ENCODE assay signal across 9 cellular contexts in genomic region chr19:12647490-12648071, GRCh38. TPM values are rescaled to one million over a fixed set of nuclear protein-coding genes. Genes with fewer than 3 reads are reported as not detected.
A peak's percentile ranks its signal among the peaks of the same experiment; 100 is the strongest.
DNase-seq lines count a peak whose midpoint lies in the region; ATAC-seq and TF ChIP-seq lines count a peak whose summit lies in the region.
"Had no signal": no experiment of that assay in that cellular context is flagged by ENCODE, and none has a peak within 500 bp of the region (broad histone marks: within the 10 kb centered on the region; RNA-seq: fewer than 3 reads in every experiment).

No MANE protein-coding gene starts in this region.

- DNase-seq in NCI-H748 (lab: John Stamatoyannopoulos, UW; ENCODE audit: unreplicated experiment) (peak; percentile 76), erythroblast (lab: John Stamatoyannopoulos, UW) (peak; percentile 72 to 80), neuronal stem cell (ENCODE audit: low spot score) (no peak), occipital lobe (lab: John Stamatoyannopoulos, UW) (no peak), NCI-H1930 (lab: John Stamatoyannopoulos, UW) (no peak), NCI-H345 treated with DMSO at 0.1 percent for 48 hours (lab: John Stamatoyannopoulos, UW; ENCODE audit: unreplicated experiment) (no peak)

- no peak overlapping the region for H3K4me3 ChIP-seq in neuronal stem cell (ENCODE audit: low read length in 2 of 2)

- no peak overlapping the region for H2BK120ac ChIP-seq in neuronal stem cell (ENCODE audit: low read depth, low read length)

- H4K8ac ChIP-seq in neuronal stem cell (ENCODE audit: low read depth, low read length): no peak overlapping the region

- no peak overlapping the region for H3K14ac ChIP-seq in neuronal stem cell (ENCODE audit: low read length)

- H3K23ac ChIP-seq in neuronal stem cell (ENCODE audit: low read depth, low read length, poor library complexity): peak overlapping the region; percentile 6

- no peak overlapping the region for H4K91ac ChIP-seq in neuronal stem cell (ENCODE audit: low read depth, low read length, poor library complexity)

- no CpG with 5 or more reads among the region's 31 CpGs for WGBS in neuronal stem cell (ENCODE audit: extremely low coverage in 2 of 2, insufficient read length in 2 of 2, insufficient replicate concordance in 1 of 2), 2 donors

- no peak overlapping the region for H2BK15ac ChIP-seq in neuronal stem cell (ENCODE audit: low read length)

- peak overlapping the region; percentile 25 for H2AK5ac ChIP-seq in neuronal stem cell (ENCODE audit: low read depth, low read length)

- no peak overlapping the region for H3K4me2 ChIP-seq in neuronal stem cell (ENCODE audit: insufficient read depth, low read length, poor library complexity, severe bottlenecking)

- H3K27ac ChIP-seq in neuronal stem cell (replicated peaks; ENCODE audit: low read length): no peak overlapping the region
- H3K27ac ChIP-seq: HL-60 had no signal

- peak overlapping the region; percentile 60 for H2BK5ac ChIP-seq in neuronal stem cell (ENCODE audit: low read length)

- H3K27me3 ChIP-seq in neuronal stem cell (ENCODE audit: control insufficient read depth in 3 of 3, insufficient read depth in 3 of 3, low read depth in 1 of 3, low read length in 3 of 3): no peaks in the 10 kb centered on the region

- H3K36me3 ChIP-seq in ES-I3 (ENCODE audit: insufficient read depth, low read length): no peaks in the 10 kb centered on the region
- peaks cover 3 to 7% of the 10 kb centered on the region in 2 donors for H3K36me3 ChIP-seq in neuronal stem cell (replicated peaks in 1 of 2; ENCODE audit: control insufficient read depth in 2 of 2, insufficient read depth in 2 of 2, low read length in 2 of 2)

- H3K4ac ChIP-seq in neuronal stem cell (ENCODE audit: low read length): no peak overlapping the region

- H3K79me1 ChIP-seq in neuronal stem cell (ENCODE audit: low read depth, low read length): no peaks in the 10 kb centered on the region

- no peak for TF ChIP-seq POLR2A in erythroblast (IDR thresholded peaks at IDR 0.05; ENCODE audit: low read length)

- H2BK12ac ChIP-seq in neuronal stem cell (ENCODE audit: low read length): no peak overlapping the region

- no peaks in the 10 kb centered on the region for H3K9me3 ChIP-seq in ES-I3 (ENCODE audit: control insufficient read depth, insufficient read depth, low read length)
- H3K9me3 ChIP-seq in neuronal stem cell (replicated peaks in 1 of 2; ENCODE audit: control insufficient read depth in 2 of 2, insufficient read depth in 1 of 2, low read depth in 1 of 2, low read length in 2 of 2): no peaks in the 10 kb centered on the region

- ATAC-seq in HG03097 (IDR thresholded peaks at IDR 0.05; ENCODE audit: low FRiP score, unreplicated experiment): no peak

- H2AFZ ChIP-seq in neuronal stem cell (ENCODE audit: low read length): no peak overlapping the region

- H3K18ac ChIP-seq in neuronal stem cell (ENCODE audit: low read length): no peak overlapping the region

- H3K4me1 ChIP-seq in ES-I3 (ENCODE audit: insufficient read depth, low read length) (no peaks in the 10 kb centered on the region), neuronal stem cell (ENCODE audit: control insufficient read depth in 2 of 2, insufficient read depth in 1 of 2, low read depth in 1 of 2, low read length in 2 of 2) (no peaks in the 10 kb centered on the region)

- H3K9ac ChIP-seq in ES-I3 (ENCODE audit: low read depth, low read length): peak overlapping the region; percentile 48; the same call in 1 of the 2 replicates
- H3K9ac ChIP-seq in neuronal stem cell (ENCODE audit: low read depth, low read length, poor library complexity): peak overlapping the region; percentile 12

RNA-seq across cellular contexts. Expression of gene MAN2B1, which starts 19.0 kb away (rescaled TPM):
- 48.1 TPM for polyA plus RNA-seq in neuronal stem cell (2013, experiment 1 of 2)
- polyA plus RNA-seq in neuronal stem cell (2013, experiment 2 of 2): 48.3 TPM
- 17.2 TPM for total RNA-seq in occipital lobe

RNA-seq across cellular contexts. Expression of gene WDR83, which starts 19.0 kb away (rescaled TPM):
- polyA plus RNA-seq in neuronal stem cell (2013, experiment 1 of 2): 11.5 TPM
- 10.8 TPM for polyA plus RNA-seq in neuronal stem cell (2013, experiment 2 of 2)
- total RNA-seq in occipital lobe: 10.3 TPM

RNA-seq across cellular contexts. Expression of gene DHPS, which starts 34.1 kb away (rescaled TPM):
- 92.1 TPM for polyA plus RNA-seq in neuronal stem cell (2013, experiment 1 of 2)
- 91.6 TPM for polyA plus RNA-seq in neuronal stem cell (2013, experiment 2 of 2)
- 79.7 TPM for total RNA-seq in occipital lobe

RNA-seq across cellular contexts. Expression of gene ZNF791, which starts 36.9 kb away (rescaled TPM):
- polyA plus RNA-seq in neuronal stem cell (2013, experiment 1 of 2): 15.4 TPM
- 17.2 TPM for polyA plus RNA-seq in neuronal stem cell (2013, experiment 2 of 2)
- 27.6 TPM for total RNA-seq in occipital lobe

RNA-seq across cellular contexts. Expression of gene ZNF490, which starts 37.0 kb away (rescaled TPM):
- 3.3 TPM for polyA plus RNA-seq in neuronal stem cell (2013, experiment 1 of 2)
- polyA plus RNA-seq in neuronal stem cell (2013, experiment 2 of 2): 3.4 TPM
- total RNA-seq in occipital lobe: 11.4 TPM

Comparison
In these comparisons a context has a peak if more than half of its experiments do, and no peak if none do; other contexts are left out.
1. DNase-seq: peak in NCI-H748 (single experiment) and erythroblast (2 of 2); none in neuronal stem cell (single experiment), occipital lobe (single experiment), NCI-H1930 (0 of 2) and NCI-H345 treated with DMSO at 0.1 percent for 48 hours (single experiment).